In genomic region chr7:51980813-51981212, GRCh38 we compare ENCODE assay signal across 24 cellular contexts.
DNase-seq lines count a peak whose midpoint lies in the region; ATAC-seq, FAIRE-seq and TF ChIP-seq lines count a peak whose summit lies in the region.
"Had no signal": no experiment of that assay in that cellular context is flagged by ENCODE, and none has a peak within 500 bp of the region (broad histone marks: within the 10 kb centered on the region; RNA-seq: fewer than 3 reads in every experiment).

No MANE protein-coding gene starts in this region.

- H2BK20ac ChIP-seq in IMR-90 (ENCODE audit: low read depth, low read length) = no peak overlapping the region

- no peak for ATAC-seq in HepG2
- ATAC-seq in right lobe of liver = no peak
- no peak for ATAC-seq in IMR-90 (ENCODE audit: low read depth)
- no peak for ATAC-seq in K562
- no peak for ATAC-seq in effector memory CD8-positive, alpha-beta T cell (replicated peaks)

- H3K18ac ChIP-seq in IMR-90 (ENCODE audit: low read depth, low read length) = no peak overlapping the region

- H2AK5ac ChIP-seq in IMR-90 (ENCODE audit: low read depth, low read length) = no peak overlapping the region

- BruUV-seq in HepG2 (replicated peaks; lab: Mats Ljungman, UMichigan) (no TSS peak), IMR-90 (replicated peaks; lab: Mats Ljungman, UMichigan) (no TSS peak), K562 (replicated peaks; lab: Mats Ljungman, UMichigan) (no TSS peak)

- no peak overlapping the region for H3K23ac ChIP-seq in IMR-90 (ENCODE audit: low read depth, low read length)

- no peaks in the 10 kb centered on the region for H3K79me1 ChIP-seq in IMR-90 (ENCODE audit: low read depth in 1 of 2, low read length in 2 of 2)

- no peak overlapping the region for H3K4ac ChIP-seq in IMR-90 (ENCODE audit: low read depth, low read length)

- H4K5ac ChIP-seq in IMR-90 (ENCODE audit: low read depth, low read length) = no peak overlapping the region

- no peak overlapping the region for H3K4me3 Mint-ChIP-seq in effector memory CD8-positive, alpha-beta T cell
- H3K4me3 Mint-ChIP-seq: CD14-positive monocyte; CD4-positive, alpha-beta memory T cell; CD8-positive, alpha-beta memory T cell had no signal

- no peaks in the 10 kb centered on the region for H3K36me3 Mint-ChIP-seq in effector memory CD8-positive, alpha-beta T cell (ENCODE audit: insufficient read depth)
- H3K36me3 Mint-ChIP-seq: CD14-positive monocyte; CD4-positive, alpha-beta memory T cell; CD4-positive, CD25-positive, alpha-beta regulatory T cell had no signal

- H2AFZ ChIP-seq in HepG2 (ENCODE audit: low read length) (no peak overlapping the region), IMR-90 (replicated peaks; ENCODE audit: low read length, poor library complexity) (no peak overlapping the region), K562 (ENCODE audit: low read depth, low read length) (no peak overlapping the region)

- no peak overlapping the region for H4K8ac ChIP-seq in IMR-90 (ENCODE audit: low read depth in 2 of 2, low read length in 2 of 2)

- no peak for TF ChIP-seq RAD21 in HepG2 (CRISPR knock-in tag; IDR thresholded peaks at IDR 0.05)
- no peak for TF ChIP-seq RAD21 in IMR-90 (IDR thresholded peaks at IDR 0.05; ENCODE audit: low read length)
- TF ChIP-seq RAD21 in K562 (CRISPR knock-in tag; conservative IDR thresholded peaks at IDR 0.05 in 1 of 2, IDR thresholded peaks at IDR 0.05 in 1 of 2) = no peak

- TF ChIP-seq CTCF in HepG2 (CRISPR knock-in tag; IDR thresholded peaks at IDR 0.05) (no peak), right lobe of liver (IDR thresholded peaks at IDR 0.05) (no peak), IMR-90 (conservative IDR thresholded peaks at IDR 0.05; ENCODE audit: low read depth, low read length) (no peak), K562 (IDR thresholded peaks at IDR 0.05 in 2 of 3, conservative IDR thresholded peaks at IDR 0.05 in 1 of 3; ENCODE audit: insufficient read depth in 2 of 3, low read depth in 1 of 3, low read length in 3 of 3) (no peak), testis (IDR thresholded peaks at IDR 0.05) (no peak)

- DNase-seq in HepG2 (ENCODE audit: low spot score) (no peak), right lobe of liver (no peak), IMR-90 (no peak), K562 (ENCODE audit: extremely low read depth in 1 of 4, low spot score in 3 of 4) (no peak), testis (no peak), NCI-H2029 (lab: John Stamatoyannopoulos, UW) (no peak)
- no peak for DNase-seq in effector memory CD8-positive, alpha-beta T cell
- DNase-seq: ACHN; BE2C; C1 segment of cervical spinal cord; Calu3; CD4-positive, alpha-beta memory T cell; CD4-positive, CD25-positive, alpha-beta regulatory T cell; CD8-positive, alpha-beta memory T cell; COR-L47; DMS79 treated with DMSO at 0.1 percent for 48 hours; GF-D8 had no signal

- no peak overlapping the region for H3K27ac Mint-ChIP-seq in effector memory CD8-positive, alpha-beta T cell
- H3K27ac Mint-ChIP-seq: CD14-positive monocyte; CD4-positive, alpha-beta memory T cell; CD4-positive, CD25-positive, alpha-beta regulatory T cell; CD8-positive, alpha-beta memory T cell had no signal

- H3K4me1 ChIP-seq in HepG2 (ENCODE audit: insufficient read depth, low read length) = no peaks in the 10 kb centered on the region
- no peaks in the 10 kb centered on the region for H3K4me1 ChIP-seq in right lobe of liver
- H3K4me1 ChIP-seq in IMR-90 (ENCODE audit: control insufficient read depth, insufficient read depth, low read length) = no peaks in the 10 kb centered on the region
- no peaks in the 10 kb centered on the region for H3K4me1 ChIP-seq in K562 (replicated peaks in 1 of 2; ENCODE audit: control insufficient read depth in 2 of 2, insufficient read depth in 2 of 2, low read length in 2 of 2)
- H3K4me1 ChIP-seq in testis = no peaks in the 10 kb centered on the region

- no peak for FAIRE-seq in HepG2 (lab: Jason Lieb, UNC)
- FAIRE-seq in K562 (lab: Jason Lieb, UNC) = no peak
- FAIRE-seq: D721Med, G401.6, GM12891, GM19239 had no signal

- H3K27ac ChIP-seq in HepG2 (ENCODE audit: extremely low read length, insufficient read depth, low read length) = no peak overlapping the region
- no peak overlapping the region for H3K27ac ChIP-seq in right lobe of liver
- H3K27ac ChIP-seq in IMR-90 (ENCODE audit: insufficient read depth, low read length) = no peak overlapping the region
- no peak overlapping the region for H3K27ac ChIP-seq in K562 (ENCODE audit: extremely low read depth, low read depth, low read length)
- H3K27ac ChIP-seq in testis = no peak overlapping the region
- H3K27ac ChIP-seq: 22Rv1, BLaER1 had no signal

- no peak overlapping the region for H4K91ac ChIP-seq in IMR-90 (ENCODE audit: insufficient read depth, low read depth, low read length)

- dilution Hi-C loops in IMR-90 (cut with HindIII; ENCODE audit: low sequenced_read_pairs, unreplicated experiment) = no loop called here

- no peak overlapping the region for H3K56ac ChIP-seq in IMR-90 (ENCODE audit: extremely low read depth, insufficient read depth, low read length)

- no peak overlapping the region for H2BK15ac ChIP-seq in IMR-90 (ENCODE audit: low read depth, low read length)

- H3K9me1 ChIP-seq in IMR-90 (ENCODE audit: insufficient read depth, low read length) (no peaks in the 10 kb centered on the region), K562 (ENCODE audit: control insufficient read depth, insufficient read depth, low read length) (no peaks in the 10 kb centered on the region)

- H2AK9ac ChIP-seq in IMR-90 (replicated peaks; ENCODE audit: low read depth, low read length, poor library complexity) = no peak overlapping the region

- H3K4me1 Mint-ChIP-seq in effector memory CD8-positive, alpha-beta T cell (ENCODE audit: low read depth in 2 of 2) = no peaks in the 10 kb centered on the region
- H3K4me1 Mint-ChIP-seq: CD14-positive monocyte; CD4-positive, alpha-beta memory T cell; CD4-positive, CD25-positive, alpha-beta regulatory T cell; CD8-positive, alpha-beta memory T cell had no signal

- H3K36me3 ChIP-seq in HepG2 (replicated peaks in 1 of 2; ENCODE audit: control insufficient read depth in 1 of 2, insufficient read depth in 2 of 2, low read length in 2 of 2) (no peaks in the 10 kb centered on the region), right lobe of liver (no peaks in the 10 kb centered on the region), IMR-90 (ENCODE audit: control insufficient read depth, insufficient read depth, low read length) (no peaks in the 10 kb centered on the region), K562 (ENCODE audit: control insufficient read depth, insufficient read depth, low read length) (no peaks in the 10 kb centered on the region), testis (ENCODE audit: low read depth, missing control alignments) (no peaks in the 10 kb centered on the region)
- H3K36me3 ChIP-seq: BE2C, BLaER1 had no signal

- peaks cover 0 to 8% of the 10 kb centered on the region in 2 donors for H3K9me3 Mint-ChIP-seq in effector memory CD8-positive, alpha-beta T cell

- TF ChIP-seq POLR2A in HepG2 (IDR thresholded peaks at IDR 0.05; ENCODE audit: insufficient read depth in 1 of 2, low read depth in 2 of 2, low read length in 2 of 2) (no peak), right lobe of liver (IDR thresholded peaks at IDR 0.05) (no peak), IMR-90 (IDR thresholded peaks at IDR 0.05; ENCODE audit: low read depth, low read length) (no peak), K562 (conservative IDR thresholded peaks at IDR 0.05) (no peak), testis (IDR thresholded peaks at IDR 0.05) (no peak)

- H3K9me3 ChIP-seq in HepG2 (ENCODE audit: low read length) (no peaks in the 10 kb centered on the region), right lobe of liver (no peaks in the 10 kb centered on the region), IMR-90 (ENCODE audit: control insufficient read depth, insufficient read depth, low read length) (no peaks in the 10 kb centered on the region), K562 (replicated peaks; ENCODE audit: control insufficient read depth, insufficient read depth, low read depth, low read length) (no peaks in the 10 kb centered on the region), testis (no peaks in the 10 kb centered on the region)
- H3K9me3 ChIP-seq: BE2C, BLaER1 had no signal

- H3K4me3 ChIP-seq in HepG2 (replicated peaks in 1 of 3; ENCODE audit: insufficient read depth in 1 of 3, low read depth in 2 of 3, low read length in 3 of 3) (no peak overlapping the region), right lobe of liver (no peak overlapping the region), IMR-90 (ENCODE audit: insufficient read depth, low read depth, low read length) (no peak overlapping the region), K562 (no peak overlapping the region), testis (no peak overlapping the region)
- H3K4me3 ChIP-seq: BLaER1 had no signal

- H3K27me3 ChIP-seq in HepG2 (ENCODE audit: control insufficient read depth in 1 of 2, insufficient read depth in 2 of 2, low read length in 2 of 2) = no peaks in the 10 kb centered on the region
- no peaks in the 10 kb centered on the region for H3K27me3 ChIP-seq in right lobe of liver
- no peaks in the 10 kb centered on the region for H3K27me3 ChIP-seq in IMR-90 (ENCODE audit: control insufficient read depth, insufficient read depth, low read length)
- H3K27me3 ChIP-seq in K562 (ENCODE audit: control insufficient read depth in 2 of 2, insufficient read depth in 2 of 2, low read length in 2 of 2) = no peaks in the 10 kb centered on the region
- no peaks in the 10 kb centered on the region for H3K27me3 ChIP-seq in testis
- H3K27me3 ChIP-seq: BE2C, BLaER1 had no signal

- H3K9ac ChIP-seq in HepG2 (ENCODE audit: insufficient read depth, low read depth, low read length) = no peak overlapping the region
- H3K9ac ChIP-seq in IMR-90 (ENCODE audit: low read depth, low read length) = no peak overlapping the region
- H3K9ac ChIP-seq in K562 (ENCODE audit: insufficient read depth in 1 of 2, low read depth in 2 of 2, low read length in 2 of 2) = no peak overlapping the region
- H3K9ac ChIP-seq: BLaER1 had no signal

- no peak overlapping the region for H2BK120ac ChIP-seq in IMR-90 (ENCODE audit: low read depth, low read length)

- POLR2A ChIA-PET in HepG2 (lab: Yijun Ruan, JAX) = no interaction called here
- POLR2A ChIA-PET in IMR-90 (lab: Charles Lee; ENCODE audit: unreplicated experiment) = no interaction called here
- POLR2A ChIA-PET in K562 (lab: Yijun Ruan, JAX) = no interaction called here

- in situ Hi-C loops in HepG2 (cut with HindIII; ENCODE audit: extremely low pct_ligation_motif_present, low pct_unique_long_range_greater_than_20kb) (no loop called here), IMR-90 (cut with MboI; ENCODE audit: low sequenced_read_pairs) (no loop called here), K562 (cut with MboI) (no loop called here)

- TF ChIP-seq EP300 in HepG2 (IDR thresholded peaks at IDR 0.05; ENCODE audit: low read depth in 2 of 2, low read length in 2 of 2) (no peak), HepG2 (CRISPR knock-in tag; IDR thresholded peaks at IDR 0.05; ENCODE audit: borderline replicate concordance) (no peak), K562 (IDR thresholded peaks at IDR 0.05; ENCODE audit: low read length) (no peak)

- intact Hi-C loops in HepG2 (cut with micrococcal nuclease; ENCODE audit: unreplicated experiment) (no loop called here), right lobe of liver (cut with DNase I) (no loop called here), IMR-90 (cut with micrococcal nuclease) (no loop called here), K562 (cut with micrococcal nuclease) (no loop called here), testis (cut with DNase I; ENCODE audit: low total_unique reads) (no loop called here)

- H3K4me2 ChIP-seq in HepG2 (ENCODE audit: low read depth, low read length) (no peak overlapping the region), IMR-90 (ENCODE audit: low read depth, low read length) (no peak overlapping the region), K562 (ENCODE audit: insufficient read depth, low read length) (no peak overlapping the region)
- H3K4me2 ChIP-seq: BLaER1 had no signal

- CTCF ChIA-PET in HepG2 (lab: Yijun Ruan, JAX; ENCODE audit: low intra/inter-chr PET ratio, low total read pairs) (no interaction called here), IMR-90 (lab: Yijun Ruan, JAX) (no interaction called here), K562 (lab: Yijun Ruan, JAX; ENCODE audit: low intra/inter-chr PET ratio) (no interaction called here)

- WGBS in HepG2 (ENCODE audit: low lambda C conversion rate) = 19% methylated on average over 2 of the region's 2 CpGs
- WGBS in right lobe of liver (ENCODE audit: insufficient coverage, low coverage, low lambda C conversion rate, missing lambda C conversion rate) = 38% methylated on average over 2 of the region's 2 CpGs
- WGBS in IMR-90 (ENCODE audit: extremely low coverage in 2 of 2, insufficient read length in 1 of 2), 2 experiments = no CpG with 5 or more reads among the region's 2 CpGs
- 0% methylated on average over 2 of the region's 2 CpGs for WGBS in K562 (ENCODE audit: insufficient coverage, low coverage, missing lambda C conversion rate)
- WGBS in testis, 2 donors = 78 to 85% methylated on average over 2 of the region's 2 CpGs

- H3K27me3 Mint-ChIP-seq in effector memory CD8-positive, alpha-beta T cell = no peaks in the 10 kb centered on the region
- H3K27me3 Mint-ChIP-seq: CD4-positive, alpha-beta memory T cell; CD4-positive, CD25-positive, alpha-beta regulatory T cell; CD8-positive, alpha-beta memory T cell had no signal

- no peak overlapping the region for H3K14ac ChIP-seq in IMR-90 (replicated peaks; ENCODE audit: low read depth, low read length)

- H3K79me2 ChIP-seq in HepG2 (ENCODE audit: insufficient read depth, low read length) (no peaks in the 10 kb centered on the region), K562 (ENCODE audit: control insufficient read depth, insufficient read depth, low read length) (no peaks in the 10 kb centered on the region)

- no peaks in the 10 kb centered on the region for H4K20me1 ChIP-seq in HepG2 (ENCODE audit: insufficient read depth, low read length)
- H4K20me1 ChIP-seq in IMR-90 (ENCODE audit: insufficient read depth, low read length) = no peaks in the 10 kb centered on the region
- H4K20me1 ChIP-seq in K562 (replicated peaks; ENCODE audit: control insufficient read depth, insufficient read depth, low read length) = no peaks in the 10 kb centered on the region
- H4K20me1 ChIP-seq: BLaER1 had no signal

- no peak overlapping the region for H2BK5ac ChIP-seq in IMR-90 (ENCODE audit: low read depth, low read length, poor library complexity, severe bottlenecking)

Comparison
In these comparisons a context has a peak if more than half of its experiments do, and no peak if none do; other contexts are left out.
1. Of the 241 proteins assayed by ChIP-seq in both HepG2 and K562: peak only in HepG2: none; only in K562: MAFG; in both: MAFF and MAFK; in neither: 238.